ENCODE assay signal across 27 cellular contexts in genomic region chr2:241964133-241964532, GRCh38.
DNase-seq lines count a peak whose midpoint lies in the region; FAIRE-seq and TF ChIP-seq lines count a peak whose summit lies in the region.
"Had no signal": no experiment of that assay in that cellular context is flagged by ENCODE, and none has a peak within 500 bp of the region (broad histone marks: within the 10 kb centered on the region; RNA-seq: fewer than 3 reads in every experiment).

No MANE protein-coding gene starts in this region.

- H3K9me3 ChIP-seq in sigmoid colon, result no peaks in the 10 kb centered on the region
- H3K9me3 ChIP-seq in effector memory CD4-positive, alpha-beta T cell (ENCODE audit: control insufficient read depth, low read length), result no peaks in the 10 kb centered on the region
- H3K9me3 ChIP-seq: ascending aorta, stomach, tibial nerve had no signal

- H3K27me3 ChIP-seq in sigmoid colon, result no peaks in the 10 kb centered on the region
- H3K27me3 ChIP-seq in effector memory CD4-positive, alpha-beta T cell (replicated peaks; ENCODE audit: control insufficient read depth, insufficient read depth, low read length, poor library complexity, severe bottlenecking), result no peaks in the 10 kb centered on the region
- H3K27me3 ChIP-seq: ascending aorta, stomach, tibial nerve had no signal

- no peak overlapping the region for H3K27ac ChIP-seq in sigmoid colon
- no peak overlapping the region for H3K27ac ChIP-seq in effector memory CD4-positive, alpha-beta T cell (ENCODE audit: insufficient read depth, low read length, poor library complexity, severe bottlenecking)
- H3K27ac ChIP-seq: ascending aorta, GM23248, stomach had no signal

- peak; percentile 45 for DNase-seq in ELF-1 (ENCODE audit: low read depth, low spot score)
- peak; percentile 70 for DNase-seq in NCI-H2227 treated with DMSO at 0.1 percent for 48 hours (lab: John Stamatoyannopoulos, UW)
- peak; percentile 19 for DNase-seq in sigmoid colon
- no peak for DNase-seq in effector memory CD4-positive, alpha-beta T cell
- no peak for DNase-seq in erythroblast (lab: John Stamatoyannopoulos, UW)
- no peak for DNase-seq in DMS 273 treated with DMSO at 0.1 percent for 48 hours (lab: John Stamatoyannopoulos, UW)
- DNase-seq: activated CD4-positive, alpha-beta T cell treated with anti-CD3 and anti-CD28 coated beads for 48 hours; activated naive CD4-positive, alpha-beta T cell treated with anti-CD3 and anti-CD28 coated beads for 36 hours; activated T-cell treated with anti-CD3 and anti-CD28 coated beads, Interleukin-2, amount 50 U/mL, for 48 hours; CD4-positive, alpha-beta T cell; central memory CD4-positive, alpha-beta T cell; DMS153; GDM1; GM23248; KG1; kidney glomerular epithelial cell; NCI-H1436 treated with DMSO at 0.1 percent for 48 hours; NCI-H2171; NCI-H526; stomach; T-cell had no signal

- peak; percentile 55 for FAIRE-seq in islet of Langerhans (lab: Jason Lieb, UNC)
- FAIRE-seq: endothelial cell of umbilical vein, TTC549 had no signal

- H3K36me3 ChIP-seq in sigmoid colon, result no peaks in the 10 kb centered on the region
- H3K36me3 ChIP-seq in effector memory CD4-positive, alpha-beta T cell (ENCODE audit: control insufficient read depth, insufficient read depth, low read length), result peaks cover 2% of the 10 kb centered on the region
- H3K36me3 ChIP-seq: ascending aorta, stomach, tibial nerve had no signal

- no peak for TF ChIP-seq EP300 in sigmoid colon (IDR thresholded peaks at IDR 0.05)

- intact Hi-C loops in sigmoid colon (cut with DNase I), result no loop called here

- no peak overlapping the region for H3K4me3 ChIP-seq in sigmoid colon
- no peak overlapping the region for H3K4me3 ChIP-seq in effector memory CD4-positive, alpha-beta T cell (ENCODE audit: insufficient read depth, low read depth, low read length, poor library complexity, severe bottlenecking)
- H3K4me3 ChIP-seq: ascending aorta, GM23248, lung, stomach, tibial nerve had no signal

- H3K4me1 ChIP-seq in sigmoid colon, result peaks cover 0 to 10% (median 9%) of the 10 kb centered on the region in 4 donors
- H3K4me1 ChIP-seq in effector memory CD4-positive, alpha-beta T cell (ENCODE audit: control insufficient read depth, insufficient read depth, low read length, poor library complexity, severe bottlenecking), result peaks cover 5% of the 10 kb centered on the region
- H3K4me1 ChIP-seq: ascending aorta had no signal

- TF ChIP-seq POLR2A in sigmoid colon (IDR thresholded peaks at IDR 0.05) (no peak), erythroblast (IDR thresholded peaks at IDR 0.05; ENCODE audit: low read length) (no peak)

- no peak for TF ChIP-seq CTCF in sigmoid colon (IDR thresholded peaks at IDR 0.05)

- WGBS in sigmoid colon, 2 donors, result 68 to 79% methylated on average over 7 of the region's 7 CpGs

Comparison
In these comparisons a context has a peak if more than half of its experiments do, and no peak if none do; other contexts are left out.
1. DNase-seq: peak in ELF-1 (single experiment), NCI-H2227 treated with DMSO at 0.1 percent for 48 hours (single experiment) and sigmoid colon (single experiment); none in effector memory CD4-positive, alpha-beta T cell (0 of 3), erythroblast (0 of 2) and DMS 273 treated with DMSO at 0.1 percent for 48 hours (single experiment).